8 cellular contexts compared by ENCODE assay signal in the genomic region with DNA sequence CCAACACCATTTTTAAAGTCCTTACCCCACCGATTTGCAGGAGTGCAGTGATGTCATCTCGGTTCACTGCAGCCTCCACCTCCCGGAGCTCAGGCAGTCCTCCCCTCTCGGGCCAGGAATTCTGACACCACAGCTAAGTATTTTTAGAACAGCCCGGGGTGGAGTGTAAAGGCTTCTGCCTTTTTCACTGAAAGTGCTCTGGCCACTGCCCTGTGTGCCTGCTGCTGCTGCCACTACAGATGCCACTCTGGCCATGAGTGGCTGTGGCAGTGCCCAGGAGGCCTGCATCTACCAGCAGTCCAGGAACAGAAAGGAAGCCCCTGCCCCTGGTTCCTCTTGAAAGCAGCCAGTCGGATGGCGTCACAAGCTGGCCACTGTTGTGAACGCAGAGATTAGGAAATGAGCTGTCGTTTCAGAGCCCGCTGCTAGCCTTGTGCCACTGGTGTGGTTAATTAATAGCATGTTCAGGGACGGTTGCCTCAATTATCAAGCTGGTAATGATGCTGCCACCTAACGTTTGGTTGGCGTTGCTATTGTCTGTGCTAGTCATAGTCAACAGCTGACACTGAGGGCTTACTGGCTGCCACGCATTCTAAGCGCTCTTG. TPM values are rescaled to one million over a fixed set of nuclear protein-coding genes. Genes with fewer than 3 reads are reported as not detected.
DNase-seq lines count a peak whose midpoint lies in the region; ATAC-seq, FAIRE-seq and TF ChIP-seq lines count a peak whose summit lies in the region.

No MANE protein-coding gene starts in this region.

- peak overlapping the region in 1 of 2 donors; percentile 32 for H3K4me3 ChIP-seq in muscle layer of duodenum (ENCODE audit: low read depth in 1 of 2, low read length in 2 of 2)

- DNase-seq in G401 (ENCODE audit: low spot score), result peak; percentile 88
- DNase-seq in RCC 7860 (ENCODE audit: low spot score), result peak; percentile 76
- DNase-seq in erythroblast (lab: John Stamatoyannopoulos, UW), result peak; percentile 54 to 62

- FAIRE-seq in RCC 7860 (lab: Jason Lieb, UNC), result peak; percentile 71

- H3K36me3 ChIP-seq in muscle layer of duodenum (ENCODE audit: control insufficient read depth in 1 of 2, insufficient read depth in 2 of 2, low read length in 2 of 2), result peaks cover 18 to 20% of the 10 kb centered on the region in 2 donors

- no peak for TF ChIP-seq POLR2A in erythroblast (IDR thresholded peaks at IDR 0.05; ENCODE audit: low read length)

- no peaks in the 10 kb centered on the region for H3K27me3 ChIP-seq in muscle layer of duodenum (ENCODE audit: low read depth, low read length)

- ATAC-seq in HG02943 (IDR thresholded peaks at IDR 0.05; ENCODE audit: low read depth, unreplicated experiment) (peak; percentile 64), GM19328 (IDR thresholded peaks at IDR 0.05; ENCODE audit: unreplicated experiment) (no peak), GM19023 (IDR thresholded peaks at IDR 0.05; ENCODE audit: unreplicated experiment) (no peak), HG02840 (IDR thresholded peaks at IDR 0.05; ENCODE audit: low FRiP score, unreplicated experiment) (no peak)

- in situ Hi-C loops in G401 (cut with HindIII; ENCODE audit: low sequenced_read_pairs), result no loop called here

- H3K4me1 ChIP-seq in muscle layer of duodenum (ENCODE audit: control insufficient read depth in 1 of 2, insufficient read depth in 2 of 2, low read length in 2 of 2), result peaks cover 0 to 13% of the 10 kb centered on the region in 2 donors

- H3K9me3 ChIP-seq in muscle layer of duodenum (ENCODE audit: control insufficient read depth in 1 of 2, low read length in 2 of 2), result no peaks in the 10 kb centered on the region

- peak overlapping the region; percentile 60 for H3K27ac ChIP-seq in muscle layer of duodenum (ENCODE audit: low read length)

RNA-seq across cellular contexts. Expression of a gene that starts 23.6 kb away (rescaled TPM):
- total RNA-seq in G401 (2014; rRNA removed; shearing (Covaris generic)), result 53.5 and 58.4 TPM in 2 replicates
